ENCODE assay signal across 23 cellular contexts in the genomic region with DNA sequence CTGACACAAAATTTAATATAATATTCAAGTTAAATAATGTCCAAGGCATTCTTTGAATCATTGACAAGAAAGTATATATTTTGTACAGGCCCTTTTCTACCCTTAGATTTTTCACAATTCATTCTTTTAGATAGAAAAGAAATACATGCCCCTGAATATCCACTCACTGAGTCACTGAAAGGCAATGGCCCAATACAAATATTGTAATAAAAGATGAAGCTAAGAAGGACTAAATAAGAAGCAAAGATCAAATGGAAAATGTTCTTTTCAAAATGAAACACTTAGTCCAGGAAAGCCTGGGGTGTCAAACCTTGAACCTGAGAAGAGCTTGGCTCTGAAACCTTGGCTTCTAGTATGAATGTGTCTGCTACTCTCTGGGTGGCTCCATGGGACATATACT. TPM values are rescaled to one million over a fixed set of nuclear protein-coding genes. Genes with fewer than 3 reads are reported as not detected.
DNase-seq lines count a peak whose midpoint lies in the region; ATAC-seq and TF ChIP-seq lines count a peak whose summit lies in the region.
"Had no signal": no experiment of that assay in that cellular context is flagged by ENCODE, and none has a peak within 500 bp of the region (broad histone marks: within the 10 kb centered on the region; RNA-seq: fewer than 3 reads in every experiment).

No MANE protein-coding gene starts in this region.

- no peaks in the 10 kb centered on the region for H3K9me3 Mint-ChIP-seq in chondrocyte (ENCODE audit: low read depth)

- no peak overlapping the region for H3K9ac ChIP-seq in adipocyte (ENCODE audit: low read length)
- H3K9ac ChIP-seq: BLaER1 had no signal

- H3K4me1 Mint-ChIP-seq in chondrocyte (ENCODE audit: low read depth): peaks cover 28% of the 10 kb centered on the region
- H3K4me1 Mint-ChIP-seq: CD4-positive, CD25-positive, alpha-beta regulatory T cell had no signal

- no peak for ATAC-seq in GM18505 (IDR thresholded peaks at IDR 0.05; ENCODE audit: unreplicated experiment)
- ATAC-seq in GM19023 (IDR thresholded peaks at IDR 0.05; ENCODE audit: unreplicated experiment): no peak
- ATAC-seq in activated CD4-positive, CD25-positive, alpha-beta regulatory T cell treated with anti-CD3 and anti-CD28 coated beads, Interleukin-2, amount 50 U/mL, for 24 hours: no peak
- no peak for ATAC-seq in HG03520 (IDR thresholded peaks at IDR 0.05; ENCODE audit: unreplicated experiment)
- ATAC-seq: Panc1 had no signal

- no peaks in the 10 kb centered on the region for H3K27me3 Mint-ChIP-seq in chondrocyte (ENCODE audit: low read depth)
- H3K27me3 Mint-ChIP-seq: CD4-positive, CD25-positive, alpha-beta regulatory T cell had no signal

- H3K27ac Mint-ChIP-seq in chondrocyte (ENCODE audit: unreplicated experiment): peak overlapping the region; percentile 34
- H3K27ac Mint-ChIP-seq: CD4-positive, CD25-positive, alpha-beta regulatory T cell had no signal

- H3K4me1 ChIP-seq in adipocyte (ENCODE audit: control insufficient read depth, insufficient read depth, low read length): no peaks in the 10 kb centered on the region
- H3K4me1 ChIP-seq: BLaER1 had no signal

- no peak for TF ChIP-seq POLR2A in GM18505 (IDR thresholded peaks at IDR 0.05; ENCODE audit: borderline replicate concordance, extremely low read depth, insufficient read depth, insufficient read length)

- TF ChIP-seq CTCF in chondrocyte (IDR thresholded peaks at IDR 0.05) (no peak), fibroblast of the aortic adventitia (IDR thresholded peaks at IDR 0.05; ENCODE audit: insufficient read depth, low read length) (no peak)

- H3K36me3 Mint-ChIP-seq in chondrocyte (ENCODE audit: low read depth): no peaks in the 10 kb centered on the region
- H3K36me3 Mint-ChIP-seq: CD4-positive, CD25-positive, alpha-beta regulatory T cell had no signal

- H3K4me3 ChIP-seq in adipocyte (ENCODE audit: low read length) (no peak overlapping the region), fibroblast of the aortic adventitia (ENCODE audit: low read depth, low read length) (no peak overlapping the region)
- H3K4me3 ChIP-seq: BLaER1, SK-N-MC had no signal

- no peaks in the 10 kb centered on the region for H3K9me3 ChIP-seq in adipocyte (ENCODE audit: control insufficient read depth, low read length)
- H3K9me3 ChIP-seq: BLaER1 had no signal

- DNase-seq in adipocyte (ENCODE audit: low read depth) (peak; percentile 46), chondrocyte (ENCODE audit: low spot score) (no peak), fibroblast of the aortic adventitia (ENCODE audit: low read depth) (peak; percentile 7), smooth muscle cell of the brain vasculature (ENCODE audit: low read depth, low spot score) (peak; percentile 36)
- DNase-seq: CD4-positive, CD25-positive, alpha-beta regulatory T cell; HCEC 1CT; NCI-H1048; NCI-H1417; NCI-H1694; NCI-H2081; NCI-H2227 treated with DMSO at 0.1 percent for 48 hours; NCI-H526 treated with DMSO at 0.1 percent for 48 hours; SIG-M5 had no signal

- H3K4me3 Mint-ChIP-seq in chondrocyte (ENCODE audit: unreplicated experiment): no peak overlapping the region
- H3K4me3 Mint-ChIP-seq: CD4-positive, CD25-positive, alpha-beta regulatory T cell had no signal

- no peaks in the 10 kb centered on the region for H3K36me3 ChIP-seq in adipocyte (ENCODE audit: control insufficient read depth, insufficient read depth, low read length, severe bottlenecking)
- H3K36me3 ChIP-seq: BLaER1 had no signal

- no peaks in the 10 kb centered on the region for H3K27me3 ChIP-seq in adipocyte (replicated peaks; ENCODE audit: control insufficient read depth, insufficient read depth, low read length)
- H3K27me3 ChIP-seq: BLaER1 had no signal

RNA-seq across cellular contexts. Expression of gene HDGFL1, which starts 18.1 kb away (rescaled TPM):
- total RNA-seq in chondrocyte (not detected in 3 replicates), fibroblast of the aortic adventitia (ENCODE audit: low replicate concordance) (not detected in 2 replicates)
- total RNA-seq: CD4-positive, CD25-positive, alpha-beta regulatory T cell; Daoy; H1; NCI-H460 had no signal
